16 cellular contexts compared by ENCODE assay signal in the genomic region with DNA sequence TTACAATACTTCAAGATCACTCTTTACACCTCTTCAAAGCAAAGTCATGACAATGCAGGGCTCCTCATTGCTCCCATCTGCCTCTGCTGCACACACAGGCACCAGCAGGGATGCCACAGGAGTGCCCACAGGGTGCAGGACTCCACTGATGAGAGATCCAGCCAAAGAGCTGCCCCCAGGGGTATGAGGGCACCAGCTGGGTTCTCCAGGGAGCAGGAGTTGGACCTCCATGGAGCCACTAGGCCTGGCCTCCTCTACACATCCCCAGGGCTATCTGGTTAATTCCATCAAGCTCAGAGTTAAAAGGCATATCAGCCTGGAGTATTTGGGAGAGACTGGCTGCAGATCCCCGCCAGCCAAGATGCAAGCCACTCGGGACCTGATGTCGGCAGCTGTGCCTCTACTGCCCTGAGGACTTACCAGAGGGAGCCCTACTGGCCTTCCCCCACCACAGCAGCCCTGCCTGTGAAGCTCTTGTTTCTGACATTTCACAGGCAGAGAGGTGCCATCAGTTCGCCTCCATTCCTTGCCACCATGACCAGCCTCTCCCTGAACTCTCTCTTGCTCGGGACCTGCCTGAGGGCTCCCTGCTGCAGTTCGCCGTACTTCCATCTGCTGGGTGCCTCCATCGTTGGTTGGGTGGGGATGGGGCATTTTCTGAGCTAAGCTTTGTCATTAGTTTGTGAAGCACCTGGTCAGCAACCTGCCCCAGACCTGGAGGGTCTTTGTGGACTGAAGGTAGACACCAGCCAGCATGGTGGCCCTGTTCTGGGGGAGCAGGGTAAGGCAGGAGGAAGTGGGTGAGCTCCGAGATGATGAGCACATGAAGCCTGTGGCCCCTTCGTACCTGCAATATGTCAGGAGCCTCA. TPM values are rescaled to one million over a fixed set of nuclear protein-coding genes. Genes with fewer than 3 reads are reported as not detected.
A peak's percentile ranks its signal among the peaks of the same experiment; 100 is the strongest.
DNase-seq lines count a peak whose midpoint lies in the region; ATAC-seq, FAIRE-seq and TF ChIP-seq lines count a peak whose summit lies in the region.
"Had no signal": no experiment of that assay in that cellular context is flagged by ENCODE, and none has a peak within 500 bp of the region (broad histone marks: within the 10 kb centered on the region; RNA-seq: fewer than 3 reads in every experiment).

No MANE protein-coding gene starts in this region.

- intact Hi-C loops in CD4-positive, alpha-beta T cell (cut with DNase I, micrococcal nuclease), result no loop called here
- intact Hi-C loops in PC-9 (cut with micrococcal nuclease; ENCODE audit: unreplicated experiment) (no loop called here), endothelial cell of umbilical vein (cut with micrococcal nuclease) (no loop called here)

- H3K4me3 Mint-ChIP-seq in CD4-positive, alpha-beta T cell, result no peak overlapping the region

- no peak overlapping the region for H4K12ac ChIP-seq in trophoblast cell (ENCODE audit: low read depth, low read length)

- H3K9me3 Mint-ChIP-seq in CD4-positive, alpha-beta T cell, result no peaks in the 10 kb centered on the region

- H3K79me1 ChIP-seq in trophoblast cell (ENCODE audit: low read length), result peaks cover 57% of the 10 kb centered on the region

- TF ChIP-seq CTCF in CD4-positive, alpha-beta T cell (IDR thresholded peaks at IDR 0.05), result no peak
- TF ChIP-seq CTCF in PC-9 (conservative IDR thresholded peaks at IDR 0.05) (no peak), endothelial cell of umbilical vein (IDR thresholded peaks at IDR 0.05; ENCODE audit: extremely low read depth in 1 of 2, insufficient read depth in 1 of 2, low read depth in 1 of 2, low read length in 2 of 2) (no peak)

- peaks cover 50% of the 10 kb centered on the region for H3F3A ChIP-seq in PC-9 (ENCODE audit: insufficient read depth, low read depth)

- peak overlapping the region; percentile 19 for H2BK12ac ChIP-seq in trophoblast cell (ENCODE audit: low read length)

- no peaks in the 10 kb centered on the region for H3K27me3 ChIP-seq in CD4-positive, alpha-beta T cell (ENCODE audit: control insufficient read depth, insufficient read depth, low read length)
- no peaks in the 10 kb centered on the region for H3K27me3 ChIP-seq in PC-9 (ENCODE audit: insufficient read depth, low read depth)
- H3K27me3 ChIP-seq in endothelial cell of umbilical vein (ENCODE audit: control insufficient read depth in 2 of 2, insufficient read depth in 2 of 2, low read length in 2 of 2), result no peaks in the 10 kb centered on the region
- H3K27me3 ChIP-seq in trophoblast cell (ENCODE audit: insufficient read depth, low read length), result no peaks in the 10 kb centered on the region
- H3K27me3 ChIP-seq in HAP-1 (ENCODE audit: low read depth), result no peaks in the 10 kb centered on the region
- H3K27me3 ChIP-seq: gastroesophageal sphincter had no signal

- peak overlapping the region; percentile 7 for H3K4ac ChIP-seq in trophoblast cell (ENCODE audit: low read depth, low read length)

- peak overlapping the region; percentile 25 for H2AK5ac ChIP-seq in trophoblast cell (ENCODE audit: low read length)

- no peak for DNase-seq in CD4-positive, alpha-beta T cell
- DNase-seq in PC-9 (no peak), endothelial cell of umbilical vein (ENCODE audit: low read depth, low spot score) (no peak), trophoblast cell (peak; percentile 25 to 41), SIG-M5 treated with dmso at 0.1 percent for 504 hours (lab: John Stamatoyannopoulos, UW; ENCODE audit: unreplicated experiment) (no peak), HAP-1 (ENCODE audit: low spot score in 2 of 2) (no peak), erythroblast (lab: John Stamatoyannopoulos, UW) (no peak)
- DNase-seq: mesendoderm; NCI-H146; NK-92 treated with Interleukin-12 subunit alpha and Interleukin-12 subunit beta, amount 100 ng/mL, for 24 hours; stimulated activated CD4-positive, alpha-beta T cell treated with anti-CD3 and anti-CD28 coated beads, Interleukin-12 subunit alpha, Interleukin-12 subunit beta, amount 100 ng/mL, for 4 hours; T-helper 1 cell had no signal

- no peak overlapping the region for H3K23ac ChIP-seq in trophoblast cell (ENCODE audit: low read length)

- no peak overlapping the region for H4K8ac ChIP-seq in trophoblast cell (ENCODE audit: low read depth, low read length)

- POLR2A ChIA-PET in CD4-positive, alpha-beta T cell (lab: Charles Lee), result interaction anchor here (1.1 to 1.4 kb wide), 2 partner anchors 10 to 15 kb away, joined by 3 to 4 read pairs; no protein-coding TSS in a partner anchor
- POLR2A ChIA-PET in PC-9 (lab: Charles Lee; ENCODE audit: unreplicated experiment), result no interaction called here
- POLR2A ChIA-PET in endothelial cell of umbilical vein (lab: Charles Lee), result interaction anchor here (0.7 to 1.6 kb wide), 3 partner anchors 10 to 34 kb away, joined by 3 to 7 read pairs (median 5); no protein-coding TSS in a partner anchor

- H3K9me1 ChIP-seq in endothelial cell of umbilical vein (replicated peaks; ENCODE audit: control insufficient read depth, extremely low read depth, insufficient read depth, low read length), result no peaks in the 10 kb centered on the region

- no peaks in the 10 kb centered on the region for H3K36me3 ChIP-seq in PC-9 (ENCODE audit: low read depth)
- peaks cover 0 to 1% of the 10 kb centered on the region in 2 experiments for H3K36me3 ChIP-seq in endothelial cell of umbilical vein (ENCODE audit: control insufficient read depth in 2 of 2, extremely low read depth in 1 of 2, insufficient read depth in 2 of 2, low read length in 2 of 2)
- peaks cover 11 to 18% of the 10 kb centered on the region in 2 experiments for H3K36me3 ChIP-seq in trophoblast cell (ENCODE audit: control insufficient read depth in 1 of 2, insufficient read depth in 2 of 2, low read length in 2 of 2)
- no peaks in the 10 kb centered on the region; the same call in none of the 2 replicates for H3K36me3 ChIP-seq in HAP-1 (replicated peaks)

- H4K20me1 ChIP-seq in PC-9 (ENCODE audit: insufficient read depth), result no peaks in the 10 kb centered on the region
- no peaks in the 10 kb centered on the region for H4K20me1 ChIP-seq in endothelial cell of umbilical vein (replicated peaks; ENCODE audit: control insufficient read depth, extremely low read depth, insufficient read depth, low read length)

- H2AFZ ChIP-seq in PC-9, result no peak overlapping the region
- no peak overlapping the region for H2AFZ ChIP-seq in endothelial cell of umbilical vein (ENCODE audit: low read depth, low read length)
- no peak overlapping the region for H2AFZ ChIP-seq in trophoblast cell (ENCODE audit: insufficient read depth, low read length, poor library complexity)

- no peak overlapping the region for H4K91ac ChIP-seq in trophoblast cell (ENCODE audit: low read depth, low read length)

- peaks cover 88% of the 10 kb centered on the region for H3K4me1 ChIP-seq in PC-9 (replicated peaks; ENCODE audit: insufficient read depth)
- H3K4me1 ChIP-seq in endothelial cell of umbilical vein (ENCODE audit: control insufficient read depth, extremely low read depth, insufficient read depth, low read length), result peaks cover 80% of the 10 kb centered on the region
- peaks cover 72 to 75% of the 10 kb centered on the region in 2 experiments for H3K4me1 ChIP-seq in trophoblast cell (ENCODE audit: control insufficient read depth in 1 of 2, insufficient read depth in 2 of 2, low read length in 2 of 2)
- H3K4me1 ChIP-seq in HAP-1, result peaks cover 19% of the 10 kb centered on the region

- no peak overlapping the region for H3K14ac ChIP-seq in trophoblast cell (ENCODE audit: low read length)

- H2BK120ac ChIP-seq in trophoblast cell (ENCODE audit: insufficient read depth, low read length, poor library complexity), result no peak overlapping the region

- no peaks in the 10 kb centered on the region for H3K9me3 ChIP-seq in CD4-positive, alpha-beta T cell (ENCODE audit: control insufficient read depth, low read length)
- no peaks in the 10 kb centered on the region for H3K9me3 ChIP-seq in PC-9 (ENCODE audit: insufficient read depth, low read depth)
- H3K9me3 ChIP-seq in endothelial cell of umbilical vein (replicated peaks; ENCODE audit: control insufficient read depth, insufficient read depth, low read length), result no peaks in the 10 kb centered on the region
- H3K9me3 ChIP-seq in trophoblast cell (ENCODE audit: insufficient read depth, low read depth, low read length), result no peaks in the 10 kb centered on the region
- H3K9me3 ChIP-seq in HAP-1, result no peaks in the 10 kb centered on the region
- H3K9me3 ChIP-seq: gastroesophageal sphincter had no signal

- in situ Hi-C loops in HAP-1 (cut with MboI; ENCODE audit: low sequenced_read_pairs), result no loop called here

- peak overlapping the region; percentile 80 for H3K4me2 ChIP-seq in PC-9
- no peak overlapping the region for H3K4me2 ChIP-seq in endothelial cell of umbilical vein (ENCODE audit: insufficient read depth, low read length)
- no peak overlapping the region for H3K4me2 ChIP-seq in trophoblast cell (ENCODE audit: low read length)

- no peaks in the 10 kb centered on the region for H3K79me2 ChIP-seq in PC-9 (ENCODE audit: low read depth)
- H3K79me2 ChIP-seq in endothelial cell of umbilical vein (ENCODE audit: control insufficient read depth, insufficient read depth, low read length), result no peaks in the 10 kb centered on the region
- peaks cover 15% of the 10 kb centered on the region for H3K79me2 ChIP-seq in trophoblast cell (ENCODE audit: control insufficient read depth, insufficient read depth, low read length, poor library complexity)

- BruUV-seq in PC-9 (replicated peaks; lab: Mats Ljungman, UMichigan) (no TSS peak), endothelial cell of umbilical vein (replicated peaks; lab: Mats Ljungman, UMichigan) (no TSS peak)

- peak overlapping the region; percentile 84 for H3K27ac Mint-ChIP-seq in CD4-positive, alpha-beta T cell

- no peak overlapping the region for H3K27ac ChIP-seq in CD4-positive, alpha-beta T cell (ENCODE audit: low read depth, low read length)
- H3K27ac ChIP-seq in PC-9 (no peak overlapping the region), endothelial cell of umbilical vein (ENCODE audit: insufficient read depth, low read depth, low read length) (peak overlapping the region; percentile 97), trophoblast cell (ENCODE audit: low read depth, low read length) (no peak overlapping the region)

- FAIRE-seq in endothelial cell of umbilical vein (lab: Jason Lieb, UNC), result no peak
- FAIRE-seq: colon, GM12892 had no signal

- no peak for ATAC-seq in CD4-positive, alpha-beta T cell (ENCODE audit: poor library complexity)
- ATAC-seq in HG02610 (IDR thresholded peaks at IDR 0.05; ENCODE audit: unreplicated experiment), result no peak
- ATAC-seq: gastroesophageal sphincter had no signal

- H3K4me3 ChIP-seq in PC-9 (no peak overlapping the region), endothelial cell of umbilical vein (replicated peaks in 1 of 3; ENCODE audit: insufficient read depth in 1 of 3, low read depth in 1 of 3, low read length in 3 of 3) (no peak overlapping the region), trophoblast cell (ENCODE audit: low read depth, low read length) (no peak overlapping the region), HAP-1 (no peak overlapping the region)
- H3K4me3 ChIP-seq: gastroesophageal sphincter had no signal

- H3K18ac ChIP-seq in trophoblast cell (ENCODE audit: low read length), result no peak overlapping the region

- H3K36me3 Mint-ChIP-seq in CD4-positive, alpha-beta T cell (ENCODE audit: low read depth), result peaks cover 12% of the 10 kb centered on the region

- CTCF ChIA-PET in CD4-positive, alpha-beta T cell (lab: Charles Lee), result no interaction called here
- CTCF ChIA-PET in PC-9 (lab: Charles Lee), result no interaction called here
- CTCF ChIA-PET in endothelial cell of umbilical vein (lab: Charles Lee), result interaction anchor here (0.7 to 3.1 kb wide), 17 partner anchors 9 to 48 kb away, joined by 3 to 13 read pairs (median 5); partner anchors contain the start of gene TRIM8

- H3K9me2 ChIP-seq in PC-9 (ENCODE audit: insufficient read depth), result no peaks in the 10 kb centered on the region

- no CpG with 5 or more reads among the region's 10 CpGs for WGBS in trophoblast cell (ENCODE audit: extremely low coverage, insufficient coverage, insufficient read length)

- H3K9ac ChIP-seq in endothelial cell of umbilical vein (replicated peaks; ENCODE audit: extremely low read depth, insufficient read depth, low read length), result no peak overlapping the region
- H3K9ac ChIP-seq in trophoblast cell (ENCODE audit: low read length), result no peak overlapping the region

- TF ChIP-seq POLR2A in endothelial cell of umbilical vein (IDR thresholded peaks at IDR 0.05; ENCODE audit: low read depth, low read length) (no peak), erythroblast (IDR thresholded peaks at IDR 0.05; ENCODE audit: low read length) (no peak)

- peaks cover 46% of the 10 kb centered on the region for H3K4me1 Mint-ChIP-seq in CD4-positive, alpha-beta T cell (ENCODE audit: low read depth)

- dilution Hi-C loops in endothelial cell of umbilical vein (cut with MboI; ENCODE audit: extremely low pct_ligation_motif_present, low sequenced_read_pairs), result no loop called here

- no peaks in the 10 kb centered on the region for H3K27me3 Mint-ChIP-seq in CD4-positive, alpha-beta T cell

- no peak overlapping the region for H2BK5ac ChIP-seq in trophoblast cell (ENCODE audit: low read depth, low read length, poor library complexity)

RNA-seq across cellular contexts. Expression of gene TRIM8, which starts 12.5 kb away (rescaled TPM):
- 10 to 100 TPM; 80.9 to 81.6 TPM for total RNA-seq in CD4-positive, alpha-beta T cell
- total RNA-seq in PC-9 (2021) (59.8 and 73.0 TPM in 2 replicates), endothelial cell of umbilical vein (108 and 114 TPM in 2 replicates)
- polyA plus RNA-seq in endothelial cell of umbilical vein, result 74.1 and 77.2 TPM in 2 replicates
- polyA plus RNA-seq in endothelial cell of umbilical vein (2011; cell fraction: cytosol; rRNA removed), result 88.7 and 106 TPM in 2 replicates
- polyA plus RNA-seq in endothelial cell of umbilical vein (2011; cell fraction: nucleus; rRNA removed), result 74.2 and 76.4 TPM in 2 replicates
- polyA plus RNA-seq in endothelial cell of umbilical vein (2012), result 154 and 159 TPM in 2 replicates
- 45.9 and 64.0 TPM in 2 replicates for polyA minus RNA-seq in endothelial cell of umbilical vein
- 17.6 TPM for polyA minus RNA-seq in endothelial cell of umbilical vein (2011; cell fraction: cytosol; rRNA and poly(A)+ RNA removed)
- 26.3 and 40.0 TPM in 2 replicates for polyA minus RNA-seq in endothelial cell of umbilical vein (2011; cell fraction: nucleus; rRNA and poly(A)+ RNA removed)
- polyA plus RNA-seq in trophoblast cell (2013), result 36.7 and 37.2 TPM in 2 replicates

Comparison
In these comparisons a context has a peak if more than half of its experiments do, and no peak if none do; other contexts are left out.
1. DNase-seq: peak in trophoblast cell (2 of 2); none in CD4-positive, alpha-beta T cell (0 of 10), PC-9 (0 of 2), endothelial cell of umbilical vein (single experiment), SIG-M5 treated with dmso at 0.1 percent for 504 hours (single experiment), HAP-1 (0 of 2) and erythroblast (0 of 2).